In genomic region chr7:112546723-112547513, GRCh38 we compare ENCODE assay signal across 14 cellular contexts.
A peak's percentile ranks its signal among the peaks of the same experiment; 100 is the strongest.
DNase-seq lines count a peak whose midpoint lies in the region; ATAC-seq and TF ChIP-seq lines count a peak whose summit lies in the region.
"Had no signal": no experiment of that assay in that cellular context is flagged by ENCODE, and none has a peak within 500 bp of the region (broad histone marks: within the 10 kb centered on the region; RNA-seq: fewer than 3 reads in every experiment).

No MANE protein-coding gene starts in this region.

- H2AFZ ChIP-seq in smooth muscle cell (ENCODE audit: low read depth), result no peak overlapping the region

- H3K27ac Mint-ChIP-seq in activated CD4-positive, alpha-beta T cell treated with anti-CD3 and anti-CD28 coated beads for 36 hours, result no peak overlapping the region
- H3K27ac Mint-ChIP-seq: activated T-helper 17 cell treated with anti-CD3 and anti-CD28 coated beads, Interleukin-2, amount 50 U/mL, for 72 hours; T-helper 1 cell treated with Interleukin-12 subunit alpha and Interleukin-12 subunit beta and Interleukin-4 antibody, amounts not matched to agents 30 μg/mL and 1 μg/mL, for 36 hours had no signal

- no peaks in the 10 kb centered on the region for H3K79me2 ChIP-seq in smooth muscle cell (ENCODE audit: low read depth)

- no peaks in the 10 kb centered on the region for H3K9me3 ChIP-seq in smooth muscle cell (replicated peaks; ENCODE audit: low read depth)
- H3K9me3 ChIP-seq: upper lobe of left lung had no signal

- 89% methylated on average over 25 of the region's 25 CpGs for WGBS in smooth muscle cell (ENCODE audit: low lambda C conversion rate)

- peak; percentile 9 for TF ChIP-seq CTCF in HFF-Myc (IDR thresholded peaks at IDR 0.05; ENCODE audit: low read depth, low read length, missing control alignments)
- no peak for TF ChIP-seq CTCF in smooth muscle cell (IDR thresholded peaks at IDR 0.05; ENCODE audit: borderline replicate concordance, insufficient read depth, poor library complexity, severe bottlenecking)

- H3F3A ChIP-seq in smooth muscle cell (ENCODE audit: low read depth), result no peaks in the 10 kb centered on the region

- no peaks in the 10 kb centered on the region for H4K20me1 ChIP-seq in smooth muscle cell (ENCODE audit: low read depth)

- H3K4me1 ChIP-seq in smooth muscle cell (ENCODE audit: low read depth), result no peaks in the 10 kb centered on the region
- H3K4me1 ChIP-seq: upper lobe of left lung had no signal

- H3K4me3 ChIP-seq in HFF-Myc (replicated peaks; ENCODE audit: low read depth, low read length), result no peak overlapping the region
- H3K4me3 ChIP-seq in smooth muscle cell, result no peak overlapping the region
- H3K4me3 ChIP-seq: upper lobe of left lung had no signal

- H3K4me1 Mint-ChIP-seq in activated CD4-positive, alpha-beta T cell treated with anti-CD3 and anti-CD28 coated beads for 36 hours, result no peaks in the 10 kb centered on the region
- H3K4me1 Mint-ChIP-seq: activated T-helper 17 cell treated with anti-CD3 and anti-CD28 coated beads, Interleukin-2, amount 50 U/mL, for 72 hours had no signal

- POLR2A ChIA-PET in activated CD4-positive, alpha-beta T cell treated with anti-CD3 and anti-CD28 coated beads for 36 hours (lab: Charles Lee), result no interaction called here

- no peak overlapping the region for H3K4me2 ChIP-seq in smooth muscle cell

- no peaks in the 10 kb centered on the region for H3K9me3 Mint-ChIP-seq in activated CD4-positive, alpha-beta T cell treated with anti-CD3 and anti-CD28 coated beads for 36 hours (ENCODE audit: low read depth)
- H3K9me3 Mint-ChIP-seq: activated T-helper 17 cell treated with anti-CD3 and anti-CD28 coated beads, Interleukin-2, amount 50 U/mL, for 72 hours; T-helper 1 cell treated with Interleukin-12 subunit alpha and Interleukin-12 subunit beta and Interleukin-4 antibody, amounts not matched to agents 30 μg/mL and 1 μg/mL, for 36 hours had no signal

- ATAC-seq in SK-N-SH treated with all-trans-retinoic acid at 6 μM for 48 hours (peak; percentile 52; the same call in 2 of the 3 replicates), GM19351 (IDR thresholded peaks at IDR 0.05; ENCODE audit: unreplicated experiment) (no peak)
- ATAC-seq in activated CD4-positive, alpha-beta T cell treated with anti-CD3 and anti-CD28 coated beads for 36 hours, result no peak
- ATAC-seq: activated T-helper 17 cell treated with anti-CD3 and anti-CD28 coated beads, Interleukin-2, amount 50 U/mL, for 72 hours had no signal

- no peak overlapping the region for H3K27ac ChIP-seq in smooth muscle cell (ENCODE audit: low read depth)
- H3K27ac ChIP-seq: upper lobe of left lung had no signal

- DNase-seq in Daoy (ENCODE audit: low read depth) (peak; percentile 69), HFF-Myc (ENCODE audit: extremely low read depth, low read depth) (no peak), kidney tubule cell (ENCODE audit: low spot score) (peak; percentile 13), smooth muscle cell (lab: John Stamatoyannopoulos, UW; ENCODE audit: unreplicated experiment) (no peak), inferior parietal cortex (ENCODE audit: extremely low spot score) (no peak)
- DNase-seq in activated CD4-positive, alpha-beta T cell treated with anti-CD3 and anti-CD28 coated beads for 36 hours, result no peak
- DNase-seq: activated CD4-positive, alpha-beta T cell treated with anti-CD3 and anti-CD28 coated beads, Interleukin-2, amount 50 U/mL, for 48 hours; NCI-H187 treated with DMSO at 0.1 percent for 48 hours; nucleus accumbens had no signal

- no peak overlapping the region for H3K4me3 Mint-ChIP-seq in activated CD4-positive, alpha-beta T cell treated with anti-CD3 and anti-CD28 coated beads for 36 hours
- H3K4me3 Mint-ChIP-seq: activated T-helper 17 cell treated with anti-CD3 and anti-CD28 coated beads, Interleukin-2, amount 50 U/mL, for 72 hours; T-helper 1 cell treated with Interleukin-12 subunit alpha and Interleukin-12 subunit beta and Interleukin-4 antibody, amounts not matched to agents 30 μg/mL and 1 μg/mL, for 36 hours had no signal

- no peaks in the 10 kb centered on the region for H3K27me3 ChIP-seq in smooth muscle cell (ENCODE audit: low read depth)
- H3K27me3 ChIP-seq: upper lobe of left lung had no signal

- H3K36me3 ChIP-seq in smooth muscle cell (ENCODE audit: low read depth), result no peaks in the 10 kb centered on the region
- H3K36me3 ChIP-seq: upper lobe of left lung had no signal

- no peak overlapping the region for H3K9ac ChIP-seq in smooth muscle cell (ENCODE audit: low read depth)

- peaks cover 17% of the 10 kb centered on the region for H3K27me3 Mint-ChIP-seq in activated CD4-positive, alpha-beta T cell treated with anti-CD3 and anti-CD28 coated beads for 36 hours

- no peaks in the 10 kb centered on the region for H3K36me3 Mint-ChIP-seq in activated CD4-positive, alpha-beta T cell treated with anti-CD3 and anti-CD28 coated beads for 36 hours (ENCODE audit: low read depth)

- intact Hi-C loops in activated CD4-positive, alpha-beta T cell treated with anti-CD3 and anti-CD28 coated beads for 36 hours (cut with DNase I, micrococcal nuclease), result no loop called here

- CTCF ChIA-PET in activated CD4-positive, alpha-beta T cell treated with anti-CD3 and anti-CD28 coated beads for 36 hours (lab: Charles Lee), result no interaction called here

TF ChIP-seq in SK-N-SH treated with all-trans-retinoic acid at 6 μM for 48 hours, 23 proteins besides CTCF, POLR2A, EP300 and RAD21:
- TF ChIP-seq TSHZ2 (CRISPR knock-in tag; IDR thresholded peaks at IDR 0.05) (no peak), CSRNP3 (CRISPR knock-in tag; IDR thresholded peaks at IDR 0.05) (no peak), ZC3H10 (CRISPR knock-in tag; IDR thresholded peaks at IDR 0.05) (no peak), PPARA (CRISPR knock-in tag; IDR thresholded peaks at IDR 0.05; ENCODE audit: borderline replicate concordance) (no peak), ZFP30 (CRISPR knock-in tag; IDR thresholded peaks at IDR 0.05) (no peak), ZNF8 (CRISPR knock-in tag; IDR thresholded peaks at IDR 0.05) (no peak)
TF ChIP-seq in SK-N-SH treated with all-trans-retinoic acid at 6 μM for 48 hours: peak in this region for 0.

Comparison
In these comparisons a context has a peak if more than half of its experiments do, and no peak if none do; other contexts are left out.
1. DNase-seq: peak in Daoy (single experiment) and kidney tubule cell (single experiment); none in HFF-Myc (single experiment), smooth muscle cell (single experiment), activated CD4-positive, alpha-beta T cell treated with anti-CD3 and anti-CD28 coated beads for 36 hours (single experiment) and inferior parietal cortex (single experiment).